23 cellular contexts compared by ENCODE assay signal in genomic region chr12:114746297-114747074, GRCh38.
DNase-seq lines count a peak whose midpoint lies in the region; ATAC-seq and TF ChIP-seq lines count a peak whose summit lies in the region.
"Had no signal": no experiment of that assay in that cellular context is flagged by ENCODE, and none has a peak within 500 bp of the region (broad histone marks: within the 10 kb centered on the region; RNA-seq: fewer than 3 reads in every experiment).

No MANE protein-coding gene starts in this region.

- intact Hi-C loops in adrenal gland (cut with DNase I): no loop called here
- intact Hi-C loops in left lung (cut with DNase I): no loop called here

- H3K27ac ChIP-seq in adrenal gland (peak overlapping the region; percentile 88 to 99 (median 93)), left lung (no peak overlapping the region)
- H3K27ac ChIP-seq: body of pancreas, heart left ventricle had no signal

- H3K4me3 ChIP-seq in adrenal gland (peak overlapping the region in 1 of 4 donors; percentile 34), left lung (no peak overlapping the region)
- H3K4me3 ChIP-seq: body of pancreas, heart left ventricle, lung, Peyer's patch, smooth muscle cell had no signal

- no peaks in the 10 kb centered on the region for H3K4me1 Mint-ChIP-seq in activated T-cell treated with anti-CD3 and anti-CD28 coated beads, Interleukin-2, amount 50 U/mL, for 72 hours (ENCODE audit: low read depth)
- H3K4me1 Mint-ChIP-seq: CD4-positive, alpha-beta memory T cell had no signal

- TF ChIP-seq POLR2A in adrenal gland (IDR thresholded peaks at IDR 0.05): peak in 1 of 2 donors; percentile 2

- peaks cover 0 to 2% of the 10 kb centered on the region in 2 donors for H3K36me3 Mint-ChIP-seq in activated T-cell treated with anti-CD3 and anti-CD28 coated beads, Interleukin-2, amount 50 U/mL, for 72 hours (ENCODE audit: insufficient read depth in 2 of 2)
- H3K36me3 Mint-ChIP-seq: CD4-positive, alpha-beta memory T cell; naive B cell had no signal

- TF ChIP-seq CTCF in adrenal gland (IDR thresholded peaks at IDR 0.05) (no peak), left lung (IDR thresholded peaks at IDR 0.05) (no peak)

- peaks cover 40 to 58% of the 10 kb centered on the region in 2 donors for H3K4me1 ChIP-seq in adrenal gland (replicated peaks in 1 of 2)
- H3K4me1 ChIP-seq in left lung: peaks cover 0 to 5% of the 10 kb centered on the region in 2 donors
- H3K4me1 ChIP-seq: body of pancreas, Peyer's patch had no signal

- H3K4me3 Mint-ChIP-seq in activated T-cell treated with anti-CD3 and anti-CD28 coated beads, Interleukin-2, amount 50 U/mL, for 72 hours: no peak overlapping the region
- H3K4me3 Mint-ChIP-seq: dendritic cell treated with granulocyte-macrophage colony-stimulating factor and Interleukin-4, amounts not matched to agents 40 ng/mL and 50 ng/mL, for 4 days had no signal

- H3K27ac Mint-ChIP-seq in activated T-cell treated with anti-CD3 and anti-CD28 coated beads, Interleukin-2, amount 50 U/mL, for 72 hours: peak overlapping the region; percentile 25
- H3K27ac Mint-ChIP-seq: dendritic cell treated with granulocyte-macrophage colony-stimulating factor and Interleukin-4, amounts not matched to agents 40 ng/mL and 50 ng/mL, for 4 days had no signal

- H3K36me3 ChIP-seq in adrenal gland (replicated peaks in 1 of 2) (no peaks in the 10 kb centered on the region), left lung (no peaks in the 10 kb centered on the region)
- H3K36me3 ChIP-seq: heart left ventricle, Peyer's patch had no signal

- WGBS in adrenal gland, 4 donors: 22 to 25% (median 23%) methylated on average over 8 of the region's 8 CpGs

- no peaks in the 10 kb centered on the region for H3K9me3 Mint-ChIP-seq in activated T-cell treated with anti-CD3 and anti-CD28 coated beads, Interleukin-2, amount 50 U/mL, for 72 hours
- H3K9me3 Mint-ChIP-seq: dendritic cell treated with granulocyte-macrophage colony-stimulating factor and Interleukin-4, amounts not matched to agents 40 ng/mL and 50 ng/mL, for 4 days had no signal

- H3K27me3 Mint-ChIP-seq in activated T-cell treated with anti-CD3 and anti-CD28 coated beads, Interleukin-2, amount 50 U/mL, for 72 hours (ENCODE audit: low read depth): no peaks in the 10 kb centered on the region
- H3K27me3 Mint-ChIP-seq: CD4-positive, alpha-beta memory T cell had no signal

- no peak for DNase-seq in activated T-cell treated with anti-CD3 and anti-CD28 coated beads, Interleukin-2, amount 50 U/mL, for 72 hours
- DNase-seq in activated T-cell treated with anti-CD3 and anti-CD28 coated beads, Interleukin-2, amount 50 U/mL, for 48 hours: no peak
- peak in 3 of 7 donors; percentile 43 to 52 (median 43) for DNase-seq in adrenal gland
- DNase-seq in left lung: no peak
- DNase-seq in effector CD8-positive, alpha-beta T cell (lab: John Stamatoyannopoulos, UW): no peak
- no peak for DNase-seq in NCI-H2107 treated with DMSO at 0.1 percent for 48 hours (lab: John Stamatoyannopoulos, UW; ENCODE audit: unreplicated experiment)
- DNase-seq: activated CD4-positive, alpha-beta T cell treated with anti-CD3 and anti-CD28 coated beads, Interleukin-2, amount 50 U/mL, for 1 hour; activated naive CD4-positive, alpha-beta T cell treated with anti-CD3 and anti-CD28 coated beads, Interleukin-2, amount 50 U/mL, for 16 hours; activated T-cell treated with anti-CD3 and anti-CD28 coated beads for 4 hours; body of pancreas; CD4-positive, alpha-beta memory T cell; DMS79; heart left ventricle; naive B cell; NCI-H1930; NCI-H526; Peyer's patch had no signal

- H3K27me3 ChIP-seq in adrenal gland (no peaks in the 10 kb centered on the region), left lung (no peaks in the 10 kb centered on the region)
- H3K27me3 ChIP-seq: body of pancreas, heart left ventricle, Peyer's patch had no signal

- ATAC-seq in activated T-cell treated with anti-CD3 and anti-CD28 coated beads, Interleukin-2, amount 50 U/mL, for 72 hours (replicated peaks in 1 of 2): no peak
- peak; percentile 58 for ATAC-seq in left lung
- ATAC-seq in GM21447 (IDR thresholded peaks at IDR 0.05; ENCODE audit: unreplicated experiment): no peak
- ATAC-seq in GM21723 (IDR thresholded peaks at IDR 0.05; ENCODE audit: unreplicated experiment): no peak
- ATAC-seq: body of pancreas, heart left ventricle, SK-N-SH treated with all-trans-retinoic acid at 6 μM for 48 hours had no signal

- H3K9me3 ChIP-seq in adrenal gland (replicated peaks in 1 of 3): no peaks in the 10 kb centered on the region
- H3K9me3 ChIP-seq in left lung: no peaks in the 10 kb centered on the region
- H3K9me3 ChIP-seq: body of pancreas, heart left ventricle, Peyer's patch had no signal

Comparison
In these comparisons a context has a peak if more than half of its experiments do, and no peak if none do; other contexts are left out.
1. H3K27ac ChIP-seq: peak in adrenal gland (5 of 5); none in left lung (0 of 2).